Comparison of ENCODE assay signal across 25 cellular contexts in the genomic region with DNA sequence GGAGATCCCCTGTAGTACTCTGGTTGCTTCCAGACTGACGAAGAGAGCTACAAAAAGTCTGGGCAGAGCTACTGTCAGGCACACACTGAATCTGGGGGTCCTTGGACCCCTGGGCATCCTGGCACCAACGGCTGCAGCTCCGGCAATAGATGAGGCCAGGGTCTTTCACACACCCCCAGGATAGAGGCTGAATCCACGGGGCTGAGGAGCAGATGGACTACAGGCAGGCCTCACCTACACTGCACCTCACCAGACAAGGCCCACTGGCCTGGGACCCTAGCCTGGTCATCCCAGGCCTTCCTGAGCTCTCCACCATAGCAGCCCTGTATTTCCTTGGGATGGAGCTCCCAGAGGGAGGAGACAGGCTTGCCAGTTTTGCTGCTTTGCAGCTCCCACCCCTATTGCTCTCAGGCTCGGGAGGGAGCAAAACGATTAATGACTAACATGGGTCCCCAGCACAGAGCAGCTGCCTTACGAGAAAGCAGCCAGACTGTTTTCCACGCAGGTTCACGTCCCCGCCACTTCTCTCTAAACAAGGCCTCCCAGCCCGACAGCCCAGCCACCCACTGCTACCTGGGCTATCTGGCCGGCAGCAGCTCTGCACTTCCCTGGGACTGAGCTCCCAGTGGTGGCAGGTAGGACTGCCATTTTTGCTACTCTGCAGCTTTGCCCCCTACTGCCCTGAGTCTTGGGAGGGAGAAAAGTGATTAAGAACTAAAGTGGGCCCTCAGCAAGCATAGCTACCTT.
"Had no signal": no experiment of that assay in that cellular context is flagged by ENCODE, and none has a peak within 500 bp of the region (broad histone marks: within the 10 kb centered on the region; RNA-seq: fewer than 3 reads in every experiment).

No MANE protein-coding gene starts in this region.

- H3K27me3 ChIP-seq: neural progenitor cell, sigmoid colon, spleen, tibial nerve, vagina had no signal

- H3K4me3 ChIP-seq: left ventricle myocardium inferior, lung, neural progenitor cell, ovary, prostate gland, sigmoid colon, spleen, tibial nerve, vagina had no signal

- DNase-seq: hippocampal formation; immature natural killer cell; left ventricle myocardium inferior; mesendoderm; naive B cell; natural killer cell; nephron progenitor cell; ovary; retina; sigmoid colon; small intestine; spleen; stimulated activated CD4-positive, alpha-beta T cell treated with anti-CD3 and anti-CD28 coated beads, Interleukin-4, amount 100 ng/mL, for 24 hours; stimulated activated naive CD4-positive, alpha-beta T cell; stimulated activated naive CD8-positive, alpha-beta T cell treated with anti-CD3 and anti-CD28 coated beads, Interleukin-15, amount 100 ng/mL, for 72 hours; substantia nigra had no signal

- H3K27ac Mint-ChIP-seq: immature natural killer cell; mesothelial cell of epicardium; naive B cell; natural killer cell; nephron progenitor cell; neural progenitor cell; stimulated activated effector memory CD8-positive, alpha-beta T cell treated with anti-CD3 and anti-CD28 coated beads, Interleukin-12 subunit alpha, Interleukin-12 subunit beta, amount 100 ng/mL, for 72 hours; stimulated activated naive CD8-positive, alpha-beta T cell treated with anti-CD3 and anti-CD28 coated beads, Interleukin-15, amount 100 ng/mL, for 72 hours; type B pancreatic cell had no signal

- H3K36me3 Mint-ChIP-seq: immature natural killer cell; mesothelial cell of epicardium; naive B cell; neural progenitor cell; stimulated activated effector memory CD8-positive, alpha-beta T cell treated with anti-CD3 and anti-CD28 coated beads, Interleukin-12 subunit alpha, Interleukin-12 subunit beta, amount 100 ng/mL, for 72 hours; type B pancreatic cell had no signal

- H3K36me3 ChIP-seq: left ventricle myocardium inferior, neural progenitor cell, ovary, prostate gland, sigmoid colon, spleen, tibial nerve, vagina had no signal

- FAIRE-seq: islet of Langerhans, small intestine had no signal

- H3K4me1 Mint-ChIP-seq: immature natural killer cell; naive B cell; natural killer cell; nephron progenitor cell; neural progenitor cell; stimulated activated effector memory CD8-positive, alpha-beta T cell treated with anti-CD3 and anti-CD28 coated beads, Interleukin-12 subunit alpha, Interleukin-12 subunit beta, amount 100 ng/mL, for 72 hours; stimulated activated naive CD8-positive, alpha-beta T cell treated with anti-CD3 and anti-CD28 coated beads, Interleukin-15, amount 100 ng/mL, for 72 hours had no signal

- H3K9ac ChIP-seq: neural progenitor cell had no signal

- ATAC-seq: natural killer cell; stimulated activated effector memory CD8-positive, alpha-beta T cell treated with anti-CD3 and anti-CD28 coated beads, Interleukin-12 subunit alpha, Interleukin-12 subunit beta, amount 100 ng/mL, for 72 hours; stimulated activated naive CD8-positive, alpha-beta T cell treated with anti-CD3 and anti-CD28 coated beads, Interleukin-15, amount 100 ng/mL, for 72 hours had no signal

- H3K4me2 ChIP-seq: neural progenitor cell had no signal

- H3K27ac ChIP-seq: left ventricle myocardium inferior, neural progenitor cell, ovary, prostate gland, sigmoid colon, spleen, tibial nerve, vagina had no signal

- H3K4me1 ChIP-seq: left ventricle myocardium inferior, prostate gland, sigmoid colon, spleen, tibial nerve, vagina had no signal

- H3K4me3 Mint-ChIP-seq: immature natural killer cell; mesothelial cell of epicardium; naive B cell; natural killer cell; nephron progenitor cell; neural progenitor cell; stimulated activated effector memory CD8-positive, alpha-beta T cell treated with anti-CD3 and anti-CD28 coated beads, Interleukin-12 subunit alpha, Interleukin-12 subunit beta, amount 100 ng/mL, for 72 hours; stimulated activated naive CD8-positive, alpha-beta T cell treated with anti-CD3 and anti-CD28 coated beads, Interleukin-15, amount 100 ng/mL, for 72 hours; type B pancreatic cell had no signal

- H3K9me3 ChIP-seq: left ventricle myocardium inferior, ovary, prostate gland, sigmoid colon, tibial nerve, vagina had no signal

- H3K27me3 Mint-ChIP-seq: naive B cell; stimulated activated naive CD8-positive, alpha-beta T cell treated with anti-CD3 and anti-CD28 coated beads, Interleukin-15, amount 100 ng/mL, for 72 hours; type B pancreatic cell had no signal
